Comparison of ENCODE assay signal across 13 cellular contexts in genomic region chr12:10501031-10501430, GRCh38. TPM values are rescaled to one million over a fixed set of nuclear protein-coding genes. Genes with fewer than 3 reads are reported as not detected.
DNase-seq lines count a peak whose midpoint lies in the region; TF ChIP-seq lines count a peak whose summit lies in the region.
"Had no signal": no experiment of that assay in that cellular context is flagged by ENCODE, and none has a peak within 500 bp of the region (broad histone marks: within the 10 kb centered on the region; RNA-seq: fewer than 3 reads in every experiment).

No MANE protein-coding gene starts in this region.

- no peak overlapping the region for H3K27ac ChIP-seq in VCaP
- H3K27ac ChIP-seq: SJSA1 had no signal

- H3K27me3 Mint-ChIP-seq in HFFc6 (ENCODE audit: insufficient read depth) (peaks cover 14% of the 10 kb centered on the region), immature natural killer cell (ENCODE audit: low read depth in 3 of 3) (peaks cover 0 to 4% (median 3%) of the 10 kb centered on the region in 3 donors)

- no peaks in the 10 kb centered on the region for H3K4me1 Mint-ChIP-seq in HFFc6 (ENCODE audit: low read depth)
- H3K4me1 Mint-ChIP-seq in immature natural killer cell, result peaks cover 32 to 50% of the 10 kb centered on the region in 2 donors
- H3K4me1 Mint-ChIP-seq: IgD-negative memory B cell had no signal

- H3K9me3 Mint-ChIP-seq in HFFc6 (no peaks in the 10 kb centered on the region), immature natural killer cell (no peaks in the 10 kb centered on the region)
- H3K9me3 Mint-ChIP-seq: IgD-negative memory B cell had no signal

- H3K27ac Mint-ChIP-seq in HFFc6 (no peak overlapping the region), immature natural killer cell (peak overlapping the region in 4 of 6 donors; percentile 8 to 84 (median 48))
- H3K27ac Mint-ChIP-seq: IgD-negative memory B cell had no signal

- H3K36me3 Mint-ChIP-seq in HFFc6 (ENCODE audit: low read depth), result no peaks in the 10 kb centered on the region
- H3K36me3 Mint-ChIP-seq in immature natural killer cell, result no peaks in the 10 kb centered on the region
- H3K36me3 Mint-ChIP-seq: IgD-negative memory B cell had no signal

- peak; percentile 12 to 19 for DNase-seq in AML-193 (lab: John Stamatoyannopoulos, UW)
- no peak for DNase-seq in HFFc6
- DNase-seq in immature natural killer cell, result peak in 2 of 3 donors; percentile 20 to 30
- no peak for DNase-seq in GM19238 (ENCODE audit: insufficient read length, low spot score)
- DNase-seq in activated CD4-positive, alpha-beta T cell treated with anti-CD3 and anti-CD28 coated beads, Interleukin-2, amount 50 U/mL, for 1 hour, result no peak
- no peak for DNase-seq in GF-D8 (lab: John Stamatoyannopoulos, UW)
- no peak for DNase-seq in DMS114 treated with DMSO at 0.1 percent for 48 hours (lab: John Stamatoyannopoulos, UW; ENCODE audit: unreplicated experiment)
- DNase-seq: glutamatergic neuron, posterior cingulate gyrus had no signal

- H3K4me3 Mint-ChIP-seq in HFFc6, result no peak overlapping the region
- peak overlapping the region in 1 of 5 donors; percentile 78 for H3K4me3 Mint-ChIP-seq in immature natural killer cell
- H3K4me3 Mint-ChIP-seq: IgD-negative memory B cell had no signal

- TF ChIP-seq CTCF in HFFc6 (IDR thresholded peaks at IDR 0.05) (peak; percentile 56), VCaP (conservative IDR thresholded peaks at IDR 0.05) (peak; percentile 78)

RNA-seq across cellular contexts. Expression of gene EIF2S3B, which starts 4.7 kb away (rescaled TPM):
- total RNA-seq in HFFc6 (2021; fragmentation: NEBNext Ultra II Directional; extraction: Animal tissue kit (Norgen Biotek cat#: 25700)), result under 1 TPM; 0.43 to 0.81 (median 0.54) TPM
- under 1 TPM; 0.24 to 0.30 (median 0.29) TPM for polyA plus RNA-seq in immature natural killer cell

RNA-seq across cellular contexts. Expression of gene KLRC1, which starts 47.9 kb away (rescaled TPM):
- total RNA-seq in HFFc6 (2021; fragmentation: NEBNext Ultra II Directional; extraction: Animal tissue kit (Norgen Biotek cat#: 25700)), result not detected
- polyA plus RNA-seq in immature natural killer cell, result 100 to 1,000 TPM; 200 to 440 (median 285) TPM
- total RNA-seq: G401, SJSA1 had no signal

Comparison
In these comparisons a context has a peak if more than half of its experiments do, and no peak if none do; other contexts are left out.
1. DNase-seq: peak in AML-193 (2 of 2) and immature natural killer cell (2 of 3); none in HFFc6 (single experiment), GM19238 (single experiment), activated CD4-positive, alpha-beta T cell treated with anti-CD3 and anti-CD28 coated beads, Interleukin-2, amount 50 U/mL, for 1 hour (single experiment), GF-D8 (single experiment) and DMS114 treated with DMSO at 0.1 percent for 48 hours (single experiment).